Comparison of ENCODE assay signal across 10 cellular contexts in the genomic region with DNA sequence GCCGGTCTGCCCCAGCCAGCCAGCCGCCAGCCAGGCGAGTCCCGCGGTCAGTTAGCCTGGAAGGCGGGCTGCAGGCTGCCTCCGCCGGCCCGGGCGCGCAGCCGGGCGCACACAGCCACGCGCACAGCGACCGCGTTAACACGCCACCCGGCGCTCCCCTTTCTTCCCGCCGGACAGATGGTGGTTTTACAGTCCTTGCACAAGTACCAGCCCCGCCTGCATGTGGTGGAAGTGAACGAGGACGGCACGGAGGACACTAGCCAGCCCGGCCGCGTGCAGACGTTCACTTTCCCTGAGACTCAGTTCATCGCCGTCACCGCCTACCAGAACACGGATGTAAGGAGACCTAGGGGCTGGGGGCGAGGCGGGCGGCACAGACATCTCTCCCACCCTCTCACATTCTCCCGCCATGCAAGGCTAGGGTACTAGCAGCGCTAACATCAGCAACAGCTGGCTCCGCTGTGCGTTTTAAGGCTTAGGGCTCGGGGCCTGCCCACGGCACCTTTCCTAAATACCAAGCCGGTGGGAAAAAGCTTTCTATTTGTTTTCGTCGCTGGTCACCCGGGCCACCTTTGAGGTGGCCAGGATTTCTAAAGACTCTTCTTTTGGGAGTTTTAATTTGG. TPM values are rescaled to one million over a fixed set of nuclear protein-coding genes. Genes with fewer than 3 reads are reported as not detected.
DNase-seq lines count a peak whose midpoint lies in the region; ATAC-seq and TF ChIP-seq lines count a peak whose summit lies in the region.
"Had no signal": no experiment of that assay in that cellular context is flagged by ENCODE, and none has a peak within 500 bp of the region (broad histone marks: within the 10 kb centered on the region; RNA-seq: fewer than 3 reads in every experiment).

No MANE protein-coding gene starts in this region.

- H4K20me1 ChIP-seq in H9 (ENCODE audit: control insufficient read depth, insufficient read depth, insufficient read length): no peaks in the 10 kb centered on the region

- peak overlapping the region; percentile 89 for H3K4me2 ChIP-seq in H9 (ENCODE audit: insufficient read depth, insufficient read length, low read length)

- H3K4ac ChIP-seq in H9 (ENCODE audit: low read depth, low read length): no peak overlapping the region

- ATAC-seq in GM21528 (IDR thresholded peaks at IDR 0.05; ENCODE audit: low FRiP score, unreplicated experiment): no peak
- no peak for ATAC-seq in HG03159 (IDR thresholded peaks at IDR 0.05; ENCODE audit: unreplicated experiment)

- H3K27ac ChIP-seq in H9 (ENCODE audit: insufficient read length, low read depth, low read length): no peak overlapping the region
- H3K27ac ChIP-seq: skin epidermis had no signal

- H3K4me1 ChIP-seq in H9 (ENCODE audit: insufficient read depth, low read length): no peaks in the 10 kb centered on the region

- peaks cover 42 to 61% of the 10 kb centered on the region in 2 experiments for H3K4me1 Mint-ChIP-seq in H9
- H3K4me1 Mint-ChIP-seq in activated T-helper 1 cell treated with anti-CD3 and anti-CD28 coated beads, Interleukin-12 subunit alpha, Interleukin-12 subunit beta, Interleukin-2, Interleukin-4 antibody, amounts not matched to agents 30 ng/mL and 10 ng/mL and 1 ng/mL, durations not matched to agents 14 hours and 24 hours and 36 hours (ENCODE audit: low read depth): peaks cover 55% of the 10 kb centered on the region
- peaks cover 34% of the 10 kb centered on the region for H3K4me1 Mint-ChIP-seq in mesothelial cell of epicardium

- H3K9me3 ChIP-seq in H9 (ENCODE audit: control insufficient read depth, low read depth, low read length): no peaks in the 10 kb centered on the region

- no peaks in the 10 kb centered on the region for H3K79me1 ChIP-seq in H9 (ENCODE audit: insufficient read depth, low read depth, low read length, poor library complexity, severe bottlenecking)

- no peak overlapping the region for H3K18ac ChIP-seq in H9 (ENCODE audit: insufficient read length, low read depth, low read length)

- no peak overlapping the region for H3K56ac ChIP-seq in H9 (ENCODE audit: insufficient read length, low read depth, low read length)

- H4K91ac ChIP-seq in H9 (ENCODE audit: insufficient read length, low read depth, low read length): no peak overlapping the region

- H3K27ac Mint-ChIP-seq in H9 (no peak overlapping the region), mesothelial cell of epicardium (no peak overlapping the region)
- H3K27ac Mint-ChIP-seq in activated T-helper 1 cell treated with anti-CD3 and anti-CD28 coated beads, Interleukin-12 subunit alpha, Interleukin-12 subunit beta, Interleukin-2, Interleukin-4 antibody, amounts not matched to agents 30 ng/mL and 10 ng/mL and 1 ng/mL, durations not matched to agents 14 hours and 24 hours and 36 hours: peak overlapping the region; percentile 72

- intact Hi-C loops in activated T-helper 1 cell treated with anti-CD3 and anti-CD28 coated beads, Interleukin-12 subunit alpha, Interleukin-12 subunit beta, Interleukin-2, Interleukin-4 antibody, amounts not matched to agents 30 ng/mL and 10 ng/mL and 1 ng/mL, durations not matched to agents 14 hours and 24 hours and 36 hours (cut with micrococcal nuclease): loop anchor here (5.0 kb wide), 1 partner anchor 182 kb away; no protein-coding TSS in a partner anchor

- H4K8ac ChIP-seq in H9 (replicated peaks; ENCODE audit: insufficient read length, low read depth, low read length): no peak overlapping the region

- no peak overlapping the region for H4K5ac ChIP-seq in H9 (ENCODE audit: insufficient read length, low read depth, low read length)

- no peak overlapping the region for H2BK15ac ChIP-seq in H9 (ENCODE audit: low read depth, low read length)

- WGBS in H9 (ENCODE audit: extremely low coverage, insufficient read length, low lambda C conversion rate): no CpG with 5 or more reads among the region's 48 CpGs

- H3K79me2 ChIP-seq in H9 (ENCODE audit: insufficient read depth, low read length): no peaks in the 10 kb centered on the region

- peak overlapping the region; percentile 50 to 78 for H3K4me3 Mint-ChIP-seq in H9
- peak overlapping the region; percentile 58 for H3K4me3 Mint-ChIP-seq in activated T-helper 1 cell treated with anti-CD3 and anti-CD28 coated beads, Interleukin-12 subunit alpha, Interleukin-12 subunit beta, Interleukin-2, Interleukin-4 antibody, amounts not matched to agents 30 ng/mL and 10 ng/mL and 1 ng/mL, durations not matched to agents 14 hours and 24 hours and 36 hours
- peak overlapping the region; percentile 58 for H3K4me3 Mint-ChIP-seq in mesothelial cell of epicardium

- H3K36me3 Mint-ChIP-seq in H9 (ENCODE audit: insufficient read depth in 1 of 3, low read depth in 3 of 3) (peaks cover 0 to 2% (median 0%) of the 10 kb centered on the region in 3 experiments; a peak in 1 of 7 replicates), mesothelial cell of epicardium (no peaks in the 10 kb centered on the region)
- peaks cover 17% of the 10 kb centered on the region for H3K36me3 Mint-ChIP-seq in activated T-helper 1 cell treated with anti-CD3 and anti-CD28 coated beads, Interleukin-12 subunit alpha, Interleukin-12 subunit beta, Interleukin-2, Interleukin-4 antibody, amounts not matched to agents 30 ng/mL and 10 ng/mL and 1 ng/mL, durations not matched to agents 14 hours and 24 hours and 36 hours (ENCODE audit: low read depth)

- no peak overlapping the region for H2AFZ ChIP-seq in H9 (ENCODE audit: low read length)

- no peak overlapping the region for H3K9ac ChIP-seq in H9 (ENCODE audit: extremely low read depth, insufficient read length, low read length)

- H2AK5ac ChIP-seq in H9 (ENCODE audit: insufficient read length, low read length): no peak overlapping the region

- no peak overlapping the region for H2BK12ac ChIP-seq in H9 (ENCODE audit: insufficient read length, low read depth, low read length)

- no peak for TF ChIP-seq CTCF in H9 (conservative IDR thresholded peaks at IDR 0.05)
- no peak for TF ChIP-seq CTCF in mesothelial cell of epicardium (IDR thresholded peaks at IDR 0.05; ENCODE audit: unreplicated experiment)

- H3K27me3 ChIP-seq in H9 (ENCODE audit: insufficient read depth, low read length): peaks cover 90% of the 10 kb centered on the region

- H2BK20ac ChIP-seq in H9 (ENCODE audit: low read depth, low read length, poor library complexity, severe bottlenecking): no peak overlapping the region

- no peak overlapping the region for H2BK120ac ChIP-seq in H9 (ENCODE audit: low read depth, low read length, poor library complexity, severe bottlenecking)

- DNase-seq in D341Med (ENCODE audit: low spot score) (peak; percentile 45), H9 (peak; percentile 73), mesothelial cell of epicardium (ENCODE audit: low spot score in 2 of 2, unreplicated experiment in 2 of 2) (peak in 1 of 2 experiments; percentile 54), pons (ENCODE audit: low spot score) (no peak), AG08396 (ENCODE audit: low spot score) (no peak)
- no peak for DNase-seq in activated T-helper 1 cell treated with anti-CD3 and anti-CD28 coated beads, Interleukin-12 subunit alpha, Interleukin-12 subunit beta, Interleukin-2, Interleukin-4 antibody, amounts not matched to agents 30 ng/mL and 10 ng/mL and 1 ng/mL, durations not matched to agents 14 hours and 24 hours and 36 hours (ENCODE audit: low spot score)
- DNase-seq: NCI-H446 had no signal

- no peak overlapping the region for H3K14ac ChIP-seq in H9 (ENCODE audit: insufficient read depth, low read length)

- no peak overlapping the region for H3K23ac ChIP-seq in H9 (ENCODE audit: insufficient read length, low read depth, low read length)

- H3K9me3 Mint-ChIP-seq in H9: peaks cover 3 to 7% of the 10 kb centered on the region in 2 experiments; a peak in 2 of 5 replicates
- no peaks in the 10 kb centered on the region for H3K9me3 Mint-ChIP-seq in activated T-helper 1 cell treated with anti-CD3 and anti-CD28 coated beads, Interleukin-12 subunit alpha, Interleukin-12 subunit beta, Interleukin-2, Interleukin-4 antibody, amounts not matched to agents 30 ng/mL and 10 ng/mL and 1 ng/mL, durations not matched to agents 14 hours and 24 hours and 36 hours
- no peaks in the 10 kb centered on the region for H3K9me3 Mint-ChIP-seq in mesothelial cell of epicardium

- no peak overlapping the region for H2BK5ac ChIP-seq in H9 (ENCODE audit: insufficient read length, low read length)

- no peak overlapping the region for H3T11ph ChIP-seq in H9 (ENCODE audit: low read length)

- peaks cover 15% of the 10 kb centered on the region for H3K23me2 ChIP-seq in H9 (ENCODE audit: insufficient read length, low read depth, low read length, poor library complexity, severe bottlenecking)

- H3K27me3 Mint-ChIP-seq in H9 (ENCODE audit: low read depth) (peaks cover 98% of the 10 kb centered on the region), mesothelial cell of epicardium (ENCODE audit: low read depth) (peaks cover 96% of the 10 kb centered on the region)
- peaks cover 84% of the 10 kb centered on the region for H3K27me3 Mint-ChIP-seq in activated T-helper 1 cell treated with anti-CD3 and anti-CD28 coated beads, Interleukin-12 subunit alpha, Interleukin-12 subunit beta, Interleukin-2, Interleukin-4 antibody, amounts not matched to agents 30 ng/mL and 10 ng/mL and 1 ng/mL, durations not matched to agents 14 hours and 24 hours and 36 hours (ENCODE audit: insufficient read depth)

RNA-seq across cellular contexts. Expression of gene TBR1, which starts 2.7 kb away (rescaled TPM):
- total RNA-seq in H9 (2021): 0.24 TPM in 1 of 2 replicates, not detected in the other
- 0.05 TPM in 1 of 2 replicates, not detected in the other for total RNA-seq in activated T-helper 1 cell treated with anti-CD3 and anti-CD28 coated beads, Interleukin-12 subunit alpha, Interleukin-12 subunit beta, Interleukin-2, Interleukin-4 antibody, amounts not matched to agents 30 ng/mL and 10 ng/mL and 1 ng/mL, durations not matched to agents 14 hours and 24 hours and 36 hours
- 0.09 to 0.13 TPM in 2 of 3 replicates, not detected in the other for total RNA-seq in mesothelial cell of epicardium

Comparison
In these comparisons a context has a peak if more than half of its experiments do, and no peak if none do; other contexts are left out.
1. DNase-seq: peak in D341Med (single experiment) and H9 (single experiment); none in activated T-helper 1 cell treated with anti-CD3 and anti-CD28 coated beads, Interleukin-12 subunit alpha, Interleukin-12 subunit beta, Interleukin-2, Interleukin-4 antibody, amounts not matched to agents 30 ng/mL and 10 ng/mL and 1 ng/mL, durations not matched to agents 14 hours and 24 hours and 36 hours (single experiment), pons (single experiment) and AG08396 (single experiment).
2. Peak in every context shown above with its lines, with median percentiles within 50 percentile points of each other: H3K4me3 Mint-ChIP-seq.